8 cellular contexts compared by ENCODE assay signal in genomic region chr3:28916713-28917499, GRCh38.
DNase-seq lines count a peak whose midpoint lies in the region; ATAC-seq and TF ChIP-seq lines count a peak whose summit lies in the region.

No MANE protein-coding gene starts in this region.

- H3K9me3 ChIP-seq in SK-N-MC (ENCODE audit: low read depth, low read length), result no peaks in the 10 kb centered on the region
- no peaks in the 10 kb centered on the region for H3K9me3 ChIP-seq in esophagus squamous epithelium

- peak in 5 of 6 experiments; percentile 6 to 45 (median 37) for TF ChIP-seq CTCF in esophagus squamous epithelium (IDR thresholded peaks at IDR 0.05)

- H3K27ac ChIP-seq in SK-N-MC (no peak overlapping the region), esophagus squamous epithelium (peak overlapping the region in 3 of 4 donors; percentile 56 to 66 (median 64))

- H3K27me3 ChIP-seq in esophagus squamous epithelium, result no peaks in the 10 kb centered on the region

- 51 to 61% methylated on average over 15 to 16 of the region's 16 CpGs for WGBS in esophagus squamous epithelium, 2 donors

- DNase-seq in GM03348 (ENCODE audit: low spot score), result peak; percentile 69
- peak; percentile 28 for DNase-seq in SK-N-MC (ENCODE audit: low read depth, low spot score)
- DNase-seq in esophagus squamous epithelium (lab: John Stamatoyannopoulos, UW), result no peak
- DNase-seq in myocyte (ENCODE audit: low read depth), result peak; percentile 88
- DNase-seq in COLO668 (lab: John Stamatoyannopoulos, UW; ENCODE audit: unreplicated experiment), result no peak
- no peak for DNase-seq in stimulated activated naive CD4-positive, alpha-beta T cell (lab: John Stamatoyannopoulos, UW)

- no peaks in the 10 kb centered on the region for H3K36me3 ChIP-seq in SK-N-MC (ENCODE audit: insufficient read depth, low read length)
- no peaks in the 10 kb centered on the region for H3K36me3 ChIP-seq in esophagus squamous epithelium

- peak; percentile 87 for ATAC-seq in GM19467 (IDR thresholded peaks at IDR 0.05; ENCODE audit: unreplicated experiment)
- ATAC-seq in HG03442 (IDR thresholded peaks at IDR 0.05; ENCODE audit: unreplicated experiment), result peak; percentile 85

- no peak for TF ChIP-seq POLR2A in esophagus squamous epithelium (IDR thresholded peaks at IDR 0.05)

- no peak overlapping the region for H3K9ac ChIP-seq in SK-N-MC (ENCODE audit: insufficient read length)

- intact Hi-C loops in esophagus squamous epithelium (cut with DNase I), result no loop called here

- peaks cover 0 to 11% (median 0%) of the 10 kb centered on the region in 3 donors for H3K4me1 ChIP-seq in esophagus squamous epithelium

- peak overlapping the region; percentile 67 for H3K4me3 ChIP-seq in SK-N-MC
- peak overlapping the region in 3 of 4 donors; percentile 4 to 52 (median 20) for H3K4me3 ChIP-seq in esophagus squamous epithelium

Comparison
In these comparisons a context has a peak if more than half of its experiments do, and no peak if none do; other contexts are left out.
1. DNase-seq: peak in GM03348 (single experiment), SK-N-MC (single experiment) and myocyte (single experiment); none in esophagus squamous epithelium (single experiment), COLO668 (single experiment) and stimulated activated naive CD4-positive, alpha-beta T cell (0 of 6).